In genomic region chrX:49932786-49933185, GRCh38 we compare ENCODE assay signal across 15 cellular contexts. TPM values are rescaled to one million over a fixed set of nuclear protein-coding genes. Genes with fewer than 3 reads are reported as not detected.
DNase-seq lines count a peak whose midpoint lies in the region; ATAC-seq lines count a peak whose summit lies in the region.
"Had no signal": no experiment of that assay in that cellular context is flagged by ENCODE, and none has a peak within 500 bp of the region (broad histone marks: within the 10 kb centered on the region; RNA-seq: fewer than 3 reads in every experiment).

No MANE protein-coding gene starts in this region.

- DNase-seq in NCI-H82 (lab: John Stamatoyannopoulos, UW) (peak; percentile 19), NCI-H82 treated with DMSO at 0.1 percent for 48 hours (lab: John Stamatoyannopoulos, UW; ENCODE audit: unreplicated experiment) (no peak), NCI-H1694 (lab: John Stamatoyannopoulos, UW) (peak; percentile 51), NCI-H69 (lab: John Stamatoyannopoulos, UW) (peak; percentile 8), occipital lobe (lab: John Stamatoyannopoulos, UW) (no peak), COLO668 (lab: John Stamatoyannopoulos, UW; ENCODE audit: unreplicated experiment) (no peak)
- DNase-seq: 8988T; CD4-positive, alpha-beta memory T cell; DMS153; GF-D8; GOT3; H7 had no signal

- no peak for ATAC-seq in GM21390 (IDR thresholded peaks at IDR 0.05; ENCODE audit: unreplicated experiment)
- ATAC-seq: HCT116, HepG2 had no signal

RNA-seq across cellular contexts. Expression of gene CLCN5, which starts 10.4 kb away (rescaled TPM):
- total RNA-seq in occipital lobe, result 3.1 TPM

RNA-seq across cellular contexts. Expression of gene USP27X, which starts 53.5 kb away (rescaled TPM):
- 15.4 TPM for total RNA-seq in occipital lobe

Comparison
In these comparisons a context has a peak if more than half of its experiments do, and no peak if none do; other contexts are left out.
1. DNase-seq: peak in NCI-H82 (single experiment), NCI-H1694 (single experiment) and NCI-H69 (single experiment); none in NCI-H82 treated with DMSO at 0.1 percent for 48 hours (single experiment), occipital lobe (single experiment) and COLO668 (single experiment).